10 cellular contexts compared by ENCODE assay signal in genomic region chr11:120137611-120138521, GRCh38. TPM values are rescaled to one million over a fixed set of nuclear protein-coding genes. Genes with fewer than 3 reads are reported as not detected.
DNase-seq lines count a peak whose midpoint lies in the region; ATAC-seq and TF ChIP-seq lines count a peak whose summit lies in the region.
"Had no signal": no experiment of that assay in that cellular context is flagged by ENCODE, and none has a peak within 500 bp of the region (broad histone marks: within the 10 kb centered on the region; RNA-seq: fewer than 3 reads in every experiment).

Gene TRIM29, minus strand, starts transcription at chr11:120138113. Its CDS starts 82 bp downstream, at chr11:120138031.

- peak within 1 kb of the TSS; percentile 87 to 94 for H3K27ac ChIP-seq in esophagus (ENCODE audit: low read depth in 2 of 2, low read length in 1 of 2)

- no peaks in the 10 kb centered on the region for H3K27me3 ChIP-seq in esophagus (ENCODE audit: control insufficient read depth in 1 of 2, insufficient read depth in 2 of 2, low read length in 2 of 2)

- H3K4me3 Mint-ChIP-seq in activated CD4-positive, alpha-beta T cell treated with anti-CD3 and anti-CD28 coated beads for 36 hours = no peak within 1 kb of the TSS
- H3K4me3 Mint-ChIP-seq: activated T-cell treated with anti-CD3 and anti-CD28 coated beads, Interleukin-2, amount 50 U/mL, for 4 hours had no signal

- POLR2A ChIA-PET in activated CD4-positive, alpha-beta T cell treated with anti-CD3 and anti-CD28 coated beads for 36 hours (lab: Charles Lee) = no interaction called here

- no peak for TF ChIP-seq CTCF in GM13976 (IDR thresholded peaks at IDR 0.05; ENCODE audit: borderline replicate concordance, control extremely low read depth, extremely low read depth, insufficient read depth, missing control alignments)

- H3K4me3 ChIP-seq in esophagus (ENCODE audit: low read depth in 1 of 2, low read length in 2 of 2) = peak within 1 kb of the TSS; percentile 86 to 93

- CTCF ChIA-PET in activated CD4-positive, alpha-beta T cell treated with anti-CD3 and anti-CD28 coated beads for 36 hours (lab: Charles Lee) = interaction anchor here (0.7 to 0.8 kb wide), 2 partner anchors 651 to 667 kb away, joined by 3 read pairs; no protein-coding TSS in a partner anchor

- intact Hi-C loops in activated CD4-positive, alpha-beta T cell treated with anti-CD3 and anti-CD28 coated beads for 36 hours (cut with DNase I, micrococcal nuclease) = no loop called here

- H3K4me1 ChIP-seq in esophagus (ENCODE audit: control insufficient read depth in 2 of 2, insufficient read depth in 2 of 2, low read length in 1 of 2) = peaks cover 0 to 10% of the 10 kb centered on the region in 2 donors

- no peak within 1 kb of the TSS for H3K27ac Mint-ChIP-seq in activated CD4-positive, alpha-beta T cell treated with anti-CD3 and anti-CD28 coated beads for 36 hours

- H3K36me3 ChIP-seq in esophagus (ENCODE audit: control insufficient read depth in 2 of 2, insufficient read depth in 2 of 2, low read length in 1 of 2) = peaks cover 0 to 6% of the 10 kb centered on the region in 2 donors

- H3K36me3 Mint-ChIP-seq in activated CD4-positive, alpha-beta T cell treated with anti-CD3 and anti-CD28 coated beads for 36 hours (ENCODE audit: low read depth) = no peaks in the 10 kb centered on the region

- DNase-seq in GM13976 (ENCODE audit: low spot score) (peak; percentile 20), NCI-H510A (lab: John Stamatoyannopoulos, UW) (peak; percentile 20), retina (peak; percentile 4), amniotic stem cell (lab: John Stamatoyannopoulos, UW) (no peak)
- DNase-seq in activated CD4-positive, alpha-beta T cell treated with anti-CD3 and anti-CD28 coated beads for 36 hours = no peak
- DNase-seq in stimulated activated naive CD4-positive, alpha-beta T cell (lab: John Stamatoyannopoulos, UW) = no peak
- DNase-seq: activated T-cell treated with anti-CD3 and anti-CD28 coated beads, Interleukin-2, amount 50 U/mL, for 4 hours; cortex of kidney had no signal

- WGBS in esophagus, 2 donors = 44 to 57% methylated on average over 41 of the region's 41 CpGs

- in situ Hi-C loops in GM13976 (cut with MboI; ENCODE audit: low sequenced_read_pairs, unreplicated experiment) = no loop called here

- no peaks in the 10 kb centered on the region for H3K4me1 Mint-ChIP-seq in activated CD4-positive, alpha-beta T cell treated with anti-CD3 and anti-CD28 coated beads for 36 hours

- no peak for ATAC-seq in activated CD4-positive, alpha-beta T cell treated with anti-CD3 and anti-CD28 coated beads for 36 hours
- ATAC-seq in HG02623 (IDR thresholded peaks at IDR 0.05; ENCODE audit: unreplicated experiment) = no peak
- ATAC-seq: activated T-cell treated with anti-CD3 and anti-CD28 coated beads, Interleukin-2, amount 50 U/mL, for 4 hours had no signal

- H3K27me3 Mint-ChIP-seq in activated CD4-positive, alpha-beta T cell treated with anti-CD3 and anti-CD28 coated beads for 36 hours = peaks cover 4% of the 10 kb centered on the region

- no peaks in the 10 kb centered on the region for H3K9me3 Mint-ChIP-seq in activated CD4-positive, alpha-beta T cell treated with anti-CD3 and anti-CD28 coated beads for 36 hours (ENCODE audit: low read depth)
- H3K9me3 Mint-ChIP-seq: activated T-cell treated with anti-CD3 and anti-CD28 coated beads, Interleukin-2, amount 50 U/mL, for 4 hours had no signal

- H3K9me3 ChIP-seq in esophagus (ENCODE audit: control insufficient read depth in 2 of 2, insufficient read depth in 1 of 2, low read depth in 1 of 2, low read length in 1 of 2) = no peaks in the 10 kb centered on the region

RNA-seq across cellular contexts. Expression of gene TRIM29, which starts in this region (rescaled TPM):
- 1,000 to 10,000 TPM in 1 of 2 donors, 100 to 1,000 TPM in 1; 943 to 1,078 TPM for polyA plus RNA-seq in esophagus
- not detected for total RNA-seq in activated CD4-positive, alpha-beta T cell treated with anti-CD3 and anti-CD28 coated beads for 36 hours
- total RNA-seq: activated T-cell treated with anti-CD3 and anti-CD28 coated beads, Interleukin-2, amount 50 U/mL, for 4 hours had no signal

Comparison
In these comparisons a context has a peak if more than half of its experiments do, and no peak if none do; other contexts are left out.
1. DNase-seq: peak in GM13976 (single experiment), NCI-H510A (single experiment) and retina (single experiment); none in activated CD4-positive, alpha-beta T cell treated with anti-CD3 and anti-CD28 coated beads for 36 hours (single experiment), amniotic stem cell (single experiment) and stimulated activated naive CD4-positive, alpha-beta T cell (0 of 6).